Comparison of ENCODE assay signal across 28 cellular contexts in genomic region chr3:6418492-6418891, GRCh38.
"Had no signal": no experiment of that assay in that cellular context is flagged by ENCODE, and none has a peak within 500 bp of the region (broad histone marks: within the 10 kb centered on the region; RNA-seq: fewer than 3 reads in every experiment).

No MANE protein-coding gene starts in this region.

- H2AFZ ChIP-seq: neural progenitor cell, parathyroid adenoma had no signal

- H3K4me1 ChIP-seq: parathyroid adenoma, psoas muscle, spleen, suprapubic skin, testis, tibial artery, transverse colon, upper lobe of right lung, uterus had no signal

- H3K4me2 ChIP-seq: neural progenitor cell, smooth muscle cell had no signal

- H3K27me3 ChIP-seq: neural progenitor cell, ovary, spleen, suprapubic skin, testis, tibial artery, transverse colon, upper lobe of right lung, uterus had no signal

- H3K4me3 ChIP-seq: neural progenitor cell, ovary, psoas muscle, skin epidermis, smooth muscle cell, spleen, suprapubic skin, testis, tibial artery, transverse colon, upper lobe of right lung, uterus had no signal

- H3K9ac ChIP-seq: neural progenitor cell, parathyroid adenoma had no signal

- H3K79me2 ChIP-seq: parathyroid adenoma had no signal

- H3K36me3 ChIP-seq: neural progenitor cell, ovary, spleen, suprapubic skin, tibial artery, transverse colon, upper lobe of right lung, uterus had no signal

- ATAC-seq: natural killer cell; psoas muscle; right cardiac atrium; sciatic nerve; stimulated activated memory B cell treated with anti-CD40 and anti-IgM and Interleukin-4, amounts not matched to agents 10 μg/mL and 1 μg/mL and 100 μg/mL, for 72 hours; stimulated activated naive CD8-positive, alpha-beta T cell treated with anti-CD3 and anti-CD28 coated beads, Interleukin-15, amount 100 ng/mL, for 72 hours; stimulated activated naive CD8-positive, alpha-beta T cell treated with anti-CD3 and anti-CD28 coated beads, Interleukin-15, Interleukin-2, amounts not matched to agents 100 U/mL and 50 U/mL, for 24 hours; upper lobe of right lung had no signal

- DNase-seq: natural killer cell; occipital lobe; ovary; posterior cingulate gyrus; psoas muscle; right cardiac atrium; spleen; stimulated activated CD4-positive, alpha-beta T cell treated with anti-CD3 and anti-CD28 coated beads, Interleukin-12 subunit alpha, Interleukin-12 subunit beta, amount 100 ng/mL, for 4 hours; stimulated activated CD4-positive, alpha-beta T cell treated with anti-CD3 and anti-CD28 coated beads, Interleukin-1b, Interleukin-23, amount 100 ng/mL, for 48 hours; stimulated activated CD4-positive, alpha-beta T cell treated with anti-CD3 and anti-CD28 coated beads, Interleukin-4, amount 100 ng/mL, for 1 hour; stimulated activated CD4-positive, alpha-beta T cell treated with anti-CD3 and anti-CD28 coated beads, Interleukin-4, amount 100 ng/mL, for 4 hours; stimulated activated CD8-positive, alpha-beta memory T cell treated with anti-CD3 and anti-CD28 coated beads, Interleukin-4, amount 100 ng/mL, for 48 hours; stimulated activated naive CD4-positive, alpha-beta T cell; stimulated activated naive CD8-positive, alpha-beta T cell treated with anti-CD3 and anti-CD28 coated beads, Interleukin-15, amount 100 ng/mL, for 72 hours; stimulated activated naive CD8-positive, alpha-beta T cell treated with anti-CD3 and anti-CD28 coated beads, Interleukin-15, Interleukin-2, amounts not matched to agents 100 U/mL and 50 U/mL, for 24 hours; substantia nigra; testis; tibial artery; transverse colon; upper lobe of right lung; uterus had no signal

- H3K27ac ChIP-seq: neural progenitor cell, ovary, parathyroid adenoma, psoas muscle, skin epidermis, spleen, suprapubic skin, testis, tibial artery, transverse colon, upper lobe of right lung, uterus had no signal

- H3K9me3 ChIP-seq: ovary, suprapubic skin, testis, tibial artery, transverse colon, upper lobe of right lung, uterus had no signal
